In the genomic region with DNA sequence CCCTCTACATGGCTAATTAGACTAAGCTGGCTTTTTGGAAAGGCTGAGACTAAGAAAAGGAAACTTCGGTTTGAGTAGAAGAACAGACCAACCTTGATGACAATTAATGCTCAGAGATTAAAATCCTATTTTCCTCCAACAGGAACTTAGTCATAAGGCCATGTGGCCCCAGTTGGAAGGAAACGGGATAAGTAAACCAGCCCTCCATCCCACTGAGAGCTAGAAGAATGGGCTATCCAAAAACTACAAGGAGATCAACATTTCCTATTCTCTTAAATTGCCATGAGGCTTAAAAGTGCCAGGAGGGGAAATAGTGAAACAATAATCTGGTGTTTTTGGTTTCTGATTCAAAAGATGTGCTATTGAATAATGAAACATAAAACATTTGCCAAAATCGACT, we compare ENCODE assay signal across 33 cellular contexts.
"Had no signal": no experiment of that assay in that cellular context is flagged by ENCODE, and none has a peak within 500 bp of the region (broad histone marks: within the 10 kb centered on the region; RNA-seq: fewer than 3 reads in every experiment).

No MANE protein-coding gene starts in this region.

- DNase-seq: Karpas-422, Kasumi-1, MG63, MM.1S, NCI-H1048, NCI-H1092, NCI-H1092 treated with DMSO at 0.1 percent for 48 hours, NCI-H1105, NCI-H1105 treated with DMSO at 0.1 percent for 48 hours, NCI-H1417, NCI-H1417 treated with DMSO at 0.1 percent for 48 hours, NCI-H1436, NCI-H1436 treated with DMSO at 0.1 percent for 48 hours, NCI-H146, NCI-H1694, NCI-H1694 treated with DMSO at 0.1 percent for 48 hours, NCI-H187, NCI-H187 treated with DMSO at 0.1 percent for 48 hours, NCI-H1930, NCI-H2029, NCI-H2029 treated with DMSO at 0.1 percent for 48 hours, NCI-H2081, NCI-H2081 treated with DMSO at 0.1 percent for 48 hours, NCI-H2107, NCI-H2171, NCI-H2171 treated with DMSO at 0.1 percent for 48 hours, NCI-H2227 treated with DMSO at 0.1 percent for 48 hours, NCI-H226, NCI-H345, NCI-H446, NCI-H446 treated with DMSO at 0.1 percent for 48 hours, NCI-H510A, NCI-H524 had no signal

- H3K36me3 ChIP-seq: MG63 had no signal

- H3K27me3 ChIP-seq: MG63 had no signal

- H3K4me3 ChIP-seq: MG63 had no signal
